Comparison of ENCODE assay signal across 1 cellular context in the genomic region with DNA sequence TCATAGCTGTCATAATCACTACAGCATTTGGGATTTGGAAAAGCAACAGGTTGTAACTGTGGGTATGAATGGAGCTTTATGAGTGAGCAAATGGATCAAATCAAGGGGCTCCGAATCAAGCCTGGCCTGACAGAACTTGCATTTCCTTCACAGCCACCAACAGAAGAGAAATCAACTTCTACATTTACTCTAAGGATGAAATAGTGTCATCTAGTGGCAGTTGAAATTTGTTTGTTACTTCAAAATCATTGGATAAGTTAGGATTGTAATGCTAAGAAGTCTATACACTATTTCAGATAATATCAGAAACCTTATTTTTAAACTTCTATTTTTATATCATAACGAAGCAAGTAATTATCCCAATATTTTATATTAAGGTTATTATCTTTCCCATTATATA.
TF ChIP-seq lines count a peak whose summit lies in the region.

No MANE protein-coding gene starts in this region.

TF ChIP-seq in HCT116, 20 proteins besides CTCF, POLR2A, EP300 and RAD21 (continued from another document):
- TF ChIP-seq, protein P1, sequence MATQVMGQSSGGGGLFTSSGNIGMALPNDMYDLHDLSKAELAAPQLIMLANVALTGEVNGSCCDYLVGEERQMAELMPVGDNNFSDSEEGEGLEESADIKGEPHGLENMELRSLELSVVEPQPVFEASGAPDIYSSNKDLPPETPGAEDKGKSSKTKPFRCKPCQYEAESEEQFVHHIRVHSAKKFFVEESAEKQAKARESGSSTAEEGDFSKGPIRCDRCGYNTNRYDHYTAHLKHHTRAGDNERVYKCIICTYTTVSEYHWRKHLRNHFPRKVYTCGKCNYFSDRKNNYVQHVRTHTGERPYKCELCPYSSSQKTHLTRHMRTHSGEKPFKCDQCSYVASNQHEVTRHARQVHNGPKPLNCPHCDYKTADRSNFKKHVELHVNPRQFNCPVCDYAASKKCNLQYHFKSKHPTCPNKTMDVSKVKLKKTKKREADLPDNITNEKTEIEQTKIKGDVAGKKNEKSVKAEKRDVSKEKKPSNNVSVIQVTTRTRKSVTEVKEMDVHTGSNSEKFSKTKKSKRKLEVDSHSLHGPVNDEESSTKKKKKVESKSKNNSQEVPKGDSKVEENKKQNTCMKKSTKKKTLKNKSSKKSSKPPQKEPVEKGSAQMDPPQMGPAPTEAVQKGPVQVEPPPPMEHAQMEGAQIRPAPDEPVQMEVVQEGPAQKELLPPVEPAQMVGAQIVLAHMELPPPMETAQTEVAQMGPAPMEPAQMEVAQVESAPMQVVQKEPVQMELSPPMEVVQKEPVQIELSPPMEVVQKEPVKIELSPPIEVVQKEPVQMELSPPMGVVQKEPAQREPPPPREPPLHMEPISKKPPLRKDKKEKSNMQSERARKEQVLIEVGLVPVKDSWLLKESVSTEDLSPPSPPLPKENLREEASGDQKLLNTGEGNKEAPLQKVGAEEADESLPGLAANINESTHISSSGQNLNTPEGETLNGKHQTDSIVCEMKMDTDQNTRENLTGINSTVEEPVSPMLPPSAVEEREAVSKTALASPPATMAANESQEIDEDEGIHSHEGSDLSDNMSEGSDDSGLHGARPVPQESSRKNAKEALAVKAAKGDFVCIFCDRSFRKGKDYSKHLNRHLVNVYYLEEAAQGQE (IDR thresholded peaks at IDR 0.05; ENCODE audit: low read depth): no peak
- TF ChIP-seq, protein P2, sequence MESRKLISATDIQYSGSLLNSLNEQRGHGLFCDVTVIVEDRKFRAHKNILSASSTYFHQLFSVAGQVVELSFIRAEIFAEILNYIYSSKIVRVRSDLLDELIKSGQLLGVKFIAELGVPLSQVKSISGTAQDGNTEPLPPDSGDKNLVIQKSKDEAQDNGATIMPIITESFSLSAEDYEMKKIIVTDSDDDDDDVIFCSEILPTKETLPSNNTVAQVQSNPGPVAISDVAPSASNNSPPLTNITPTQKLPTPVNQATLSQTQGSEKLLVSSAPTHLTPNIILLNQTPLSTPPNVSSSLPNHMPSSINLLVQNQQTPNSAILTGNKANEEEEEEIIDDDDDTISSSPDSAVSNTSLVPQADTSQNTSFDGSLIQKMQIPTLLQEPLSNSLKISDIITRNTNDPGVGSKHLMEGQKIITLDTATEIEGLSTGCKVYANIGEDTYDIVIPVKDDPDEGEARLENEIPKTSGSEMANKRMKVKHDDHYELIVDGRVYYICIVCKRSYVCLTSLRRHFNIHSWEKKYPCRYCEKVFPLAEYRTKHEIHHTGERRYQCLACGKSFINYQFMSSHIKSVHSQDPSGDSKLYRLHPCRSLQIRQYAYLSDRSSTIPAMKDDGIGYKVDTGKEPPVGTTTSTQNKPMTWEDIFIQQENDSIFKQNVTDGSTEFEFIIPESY (IDR thresholded peaks at IDR 0.05; ENCODE audit: extremely low read depth, insufficient replicate concordance, low read length): no peak
- no peak for TF ChIP-seq POLR2AphosphoS5 (IDR thresholded peaks at IDR 0.05; ENCODE audit: low read depth, low read length)
- no peak for TF ChIP-seq CEBPB (IDR thresholded peaks at IDR 0.05; ENCODE audit: low read depth)
- TF ChIP-seq TCF7L2 (IDR thresholded peaks at IDR 0.05; ENCODE audit: borderline replicate concordance, extremely low read depth, insufficient read depth, insufficient read length): no peak
- no peak for TF ChIP-seq ELF1 (IDR thresholded peaks at IDR 0.05; ENCODE audit: borderline replicate concordance, low read depth)
- no peak for TF ChIP-seq JUND (IDR thresholded peaks at IDR 0.05)
- TF ChIP-seq FOSL1 (IDR thresholded peaks at IDR 0.05; ENCODE audit: low read depth): no peak
TF ChIP-seq in HCT116: peak in this region for 0.
